Comparison of ENCODE assay signal across 11 cellular contexts in genomic region chr7:106858618-106859532, GRCh38. TPM values are rescaled to one million over a fixed set of nuclear protein-coding genes. Genes with fewer than 3 reads are reported as not detected.
DNase-seq lines count a peak whose midpoint lies in the region; ATAC-seq and TF ChIP-seq lines count a peak whose summit lies in the region.
"Had no signal": no experiment of that assay in that cellular context is flagged by ENCODE, and none has a peak within 500 bp of the region (broad histone marks: within the 10 kb centered on the region; RNA-seq: fewer than 3 reads in every experiment).

No MANE protein-coding gene starts in this region.

- H3K27ac ChIP-seq in right atrium auricular region (no peak overlapping the region), SJCRH30 (no peak overlapping the region)
- no peak overlapping the region for H3K27ac ChIP-seq in CD8-positive, alpha-beta T cell (ENCODE audit: low read depth, low read length)
- H3K27ac ChIP-seq: neural progenitor cell had no signal

- H3K27me3 ChIP-seq in right atrium auricular region (no peaks in the 10 kb centered on the region), SJCRH30 (no peaks in the 10 kb centered on the region)
- no peaks in the 10 kb centered on the region for H3K27me3 ChIP-seq in CD8-positive, alpha-beta T cell (ENCODE audit: insufficient read depth, low read length)
- H3K27me3 ChIP-seq: neural progenitor cell had no signal

- no peaks in the 10 kb centered on the region for H3K27me3 Mint-ChIP-seq in CD8-positive, alpha-beta T cell (ENCODE audit: low read depth)

- intact Hi-C loops in Right ventricle myocardium superior (cut with DNase I) (no loop called here), left ventricle myocardium superior (cut with micrococcal nuclease) (no loop called here)
- intact Hi-C loops in CD8-positive, alpha-beta T cell (cut with DNase I, micrococcal nuclease): no loop called here

- ATAC-seq in Right ventricle myocardium superior (ENCODE audit: poor library complexity) (peak; percentile 63), left ventricle myocardium superior (peak; percentile 82)
- no peak for ATAC-seq in CD8-positive, alpha-beta T cell

- H3K4me3 ChIP-seq in right atrium auricular region (no peak overlapping the region), SJCRH30 (no peak overlapping the region)
- H3K4me3 ChIP-seq in CD8-positive, alpha-beta T cell (ENCODE audit: low read depth, low read length): no peak overlapping the region
- H3K4me3 ChIP-seq: neural progenitor cell had no signal

- no peak overlapping the region for H3K4me3 Mint-ChIP-seq in CD8-positive, alpha-beta T cell
- H3K4me3 Mint-ChIP-seq: HFFc6, neural progenitor cell had no signal

- H3K36me3 ChIP-seq in right atrium auricular region (no peaks in the 10 kb centered on the region), SJCRH30 (no peaks in the 10 kb centered on the region)
- H3K36me3 ChIP-seq in CD8-positive, alpha-beta T cell (ENCODE audit: insufficient read depth, low read length): no peaks in the 10 kb centered on the region
- H3K36me3 ChIP-seq: neural progenitor cell had no signal

- no peaks in the 10 kb centered on the region for H3K36me3 Mint-ChIP-seq in CD8-positive, alpha-beta T cell
- H3K36me3 Mint-ChIP-seq: neural progenitor cell had no signal

- H3K9me3 ChIP-seq in right atrium auricular region: peaks cover 0 to 6% of the 10 kb centered on the region in 2 donors
- no peaks in the 10 kb centered on the region for H3K9me3 ChIP-seq in SJCRH30 (replicated peaks)
- no peaks in the 10 kb centered on the region for H3K9me3 ChIP-seq in CD8-positive, alpha-beta T cell (ENCODE audit: low read length)

- CTCF ChIA-PET in CD8-positive, alpha-beta T cell (lab: Charles Lee): interaction anchor here (0.6 kb wide), 1 partner anchor 1162 kb away, joined by 3 read pairs; no protein-coding TSS in a partner anchor

- H3K4me1 Mint-ChIP-seq in CD8-positive, alpha-beta T cell (ENCODE audit: low read depth): peaks cover 28% of the 10 kb centered on the region

- H3K9me3 Mint-ChIP-seq in CD8-positive, alpha-beta T cell: no peaks in the 10 kb centered on the region
- H3K9me3 Mint-ChIP-seq: HFFc6, neural progenitor cell had no signal

- DNase-seq in Right ventricle myocardium superior: peak; percentile 80
- DNase-seq in right atrium auricular region (ENCODE audit: low spot score): no peak
- DNase-seq in SJCRH30: peak; percentile 52 to 62
- peak; percentile 77 for DNase-seq in left ventricle myocardium superior
- DNase-seq in activated CD8-positive, alpha-beta memory T cell treated with anti-CD3 and anti-CD28 coated beads, Interleukin-2, amount 50 U/mL, for 4 hours: no peak
- no peak for DNase-seq in HPDE6-E6E7 (ENCODE audit: extremely low spot score)
- no peak for DNase-seq in DMS153 treated with DMSO at 0.1 percent for 48 hours (lab: John Stamatoyannopoulos, UW; ENCODE audit: unreplicated experiment)
- no peak for DNase-seq in CD8-positive, alpha-beta T cell
- DNase-seq: C1 segment of cervical spinal cord, HFFc6 had no signal

- TF ChIP-seq CTCF in right atrium auricular region (IDR thresholded peaks at IDR 0.05): no peak
- no peak for TF ChIP-seq CTCF in CD8-positive, alpha-beta T cell (IDR thresholded peaks at IDR 0.05)

- POLR2A ChIA-PET in CD8-positive, alpha-beta T cell (lab: Charles Lee): interaction anchor here (0.8 kb wide), 1 partner anchor 13 kb away, joined by 3 read pairs; no protein-coding TSS in a partner anchor

- H3K4me1 ChIP-seq in right atrium auricular region: peaks cover 0 to 10% of the 10 kb centered on the region in 2 donors
- no peaks in the 10 kb centered on the region; the same call in 1 of the 2 replicates for H3K4me1 ChIP-seq in SJCRH30
- H3K4me1 ChIP-seq in CD8-positive, alpha-beta T cell (ENCODE audit: insufficient read depth, low read length): peaks cover 23% of the 10 kb centered on the region
- H3K4me1 ChIP-seq: neural progenitor cell had no signal

- H3K27ac Mint-ChIP-seq in CD8-positive, alpha-beta T cell: no peak overlapping the region
- H3K27ac Mint-ChIP-seq: HFFc6 had no signal

RNA-seq across cellular contexts. Expression of gene PIK3CG, which starts 6.2 kb away (rescaled TPM):
- total RNA-seq in Right ventricle myocardium superior (1.6 TPM), right atrium auricular region (1 to 10 TPM in 1 of 2 donors, under 1 TPM in 1; 0.82 to 3.0 TPM), left ventricle myocardium superior (2.3 TPM)
- total RNA-seq in SJCRH30 (2014; rRNA removed; shearing (Covaris generic)): not detected in 2 replicates
- 10 to 100 TPM; 30.8 to 32.5 TPM for total RNA-seq in CD8-positive, alpha-beta T cell
- total RNA-seq: HFFc6 had no signal

Comparison
In these comparisons a context has a peak if more than half of its experiments do, and no peak if none do; other contexts are left out.
1. DNase-seq: peak in Right ventricle myocardium superior (single experiment), SJCRH30 (2 of 2) and left ventricle myocardium superior (single experiment); none in right atrium auricular region (single experiment), activated CD8-positive, alpha-beta memory T cell treated with anti-CD3 and anti-CD28 coated beads, Interleukin-2, amount 50 U/mL, for 4 hours (single experiment), HPDE6-E6E7 (single experiment), DMS153 treated with DMSO at 0.1 percent for 48 hours (single experiment) and CD8-positive, alpha-beta T cell (0 of 7).